In the genomic region with DNA sequence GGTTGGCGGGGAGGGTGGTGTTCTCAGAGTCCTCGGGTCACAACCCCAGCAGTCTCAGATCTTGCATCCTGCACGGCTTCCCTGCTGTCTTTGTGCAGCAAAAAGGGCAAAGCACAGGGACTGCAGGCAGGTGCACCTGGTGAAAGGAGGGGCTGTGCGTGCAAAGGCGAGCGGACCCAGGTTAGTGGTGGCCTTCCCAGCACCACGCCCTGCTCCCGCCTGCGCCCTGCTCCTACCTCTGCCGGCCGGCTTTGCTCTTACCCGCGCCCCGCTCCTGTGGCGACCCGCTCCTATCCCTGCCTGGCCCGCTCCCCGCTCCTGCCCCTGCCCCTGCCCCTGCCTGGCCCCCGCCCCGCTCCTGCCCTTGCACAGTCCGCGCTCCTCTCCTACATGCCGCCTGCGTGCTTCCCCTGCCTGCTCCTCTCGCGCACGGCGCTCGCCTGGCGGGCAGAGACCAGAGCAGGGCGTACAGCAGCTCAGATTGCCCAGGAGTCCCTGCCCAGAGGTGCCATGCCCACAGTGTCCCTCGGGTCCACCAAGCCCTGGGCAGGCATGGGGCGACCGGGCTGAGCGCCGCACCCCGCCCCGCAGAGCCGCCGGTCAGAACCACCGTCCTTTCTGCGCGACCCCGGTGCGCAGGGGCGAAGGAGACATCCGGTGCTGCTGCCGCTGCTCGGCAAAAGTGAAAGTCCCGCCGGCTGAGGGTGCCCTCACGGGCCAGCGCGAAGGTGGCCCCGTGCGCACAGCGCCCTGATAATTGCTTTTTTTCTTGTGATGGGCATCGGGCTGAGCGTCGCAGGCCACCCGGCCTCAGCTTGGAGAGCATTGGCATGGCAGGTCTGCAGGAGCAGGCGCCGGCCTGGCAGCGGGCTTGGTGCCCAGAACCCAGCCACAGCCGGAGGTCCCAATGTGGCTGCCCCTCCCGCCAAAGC, we compare ENCODE assay signal across 7 cellular contexts. TPM values are rescaled to one million over a fixed set of nuclear protein-coding genes. Genes with fewer than 3 reads are reported as not detected.
DNase-seq lines count a peak whose midpoint lies in the region; ATAC-seq, FAIRE-seq and TF ChIP-seq lines count a peak whose summit lies in the region.
"Not testable (repeated sequence)": the region's sequence is repeated elsewhere in the genome, so short reads cannot be mapped to it uniquely, and the experiment has no call there.

No MANE protein-coding gene starts in this region.

- in situ Hi-C loops in Panc1 (cut with HindIII; ENCODE audit: low pct_unique_long_range_greater_than_20kb, low sequenced_read_pairs), result not testable (repeated sequence)

- H3K27ac ChIP-seq in Panc1 (ENCODE audit: low read length); colonic mucosa; skeletal muscle tissue (ENCODE audit: low read depth, low read length): not testable (repeated sequence)

- POLR2A ChIA-PET in Panc1 (lab: Charles Lee), result not testable (repeated sequence)

- TF ChIP-seq CTCF in Panc1 (IDR thresholded peaks at IDR 0.05); colonic mucosa (IDR thresholded peaks at IDR 0.05): not testable (repeated sequence)

- not testable (repeated sequence) for H3K36me3 ChIP-seq in Panc1 (ENCODE audit: control insufficient read depth, insufficient read depth, low read length); colonic mucosa; skeletal muscle tissue (ENCODE audit: control insufficient read depth in 3 of 3, insufficient read depth in 3 of 3, low read length in 3 of 3)

- FAIRE-seq in GM12891 (lab: Jason Lieb, UNC), result peak; percentile 94

- not testable (repeated sequence) for H3K9ac ChIP-seq in colonic mucosa (ENCODE audit: low read depth in 2 of 2, low read length in 2 of 2)
- peak overlapping the region in 1 of 3 donors; percentile 60 for H3K9ac ChIP-seq in skeletal muscle tissue (ENCODE audit: low read depth in 1 of 3, low read length in 3 of 3)

- H3K4me3 ChIP-seq in Panc1 (ENCODE audit: low read depth in 2 of 2, low read length in 2 of 2) (peak overlapping the region; percentile 33 to 38), colonic mucosa (peak overlapping the region; percentile 35), skeletal muscle tissue (ENCODE audit: low read length in 3 of 3) (peak overlapping the region; percentile 43 to 56 (median 56))

- not testable (repeated sequence) for H3K27me3 ChIP-seq in Panc1 (ENCODE audit: control insufficient read depth, insufficient read depth, low read length); colonic mucosa; skeletal muscle tissue (ENCODE audit: control insufficient read depth in 3 of 3, insufficient read depth in 3 of 3, low read length in 3 of 3)

- DNase-seq in GM12891 (ENCODE audit: insufficient read length, low spot score); Panc1 (ENCODE audit: low read depth, low spot score); colonic mucosa: not testable (repeated sequence)
- DNase-seq in activated T-cell treated with anti-CD3 and anti-CD28 coated beads for 4 hours (peak; percentile 15), iris pigment epithelial cell (ENCODE audit: low read depth) (peak; percentile 7)

- TF ChIP-seq POLR2A in GM12891 (IDR thresholded peaks at IDR 0.05; ENCODE audit: low read depth, low read length), result not testable (repeated sequence)

- CTCF ChIA-PET in Panc1 (lab: Charles Lee), result not testable (repeated sequence)

- intact Hi-C loops in Panc1 (cut with micrococcal nuclease; ENCODE audit: unreplicated experiment); colonic mucosa (cut with DNase I): not testable (repeated sequence)

- not testable (repeated sequence) for H3K9me3 ChIP-seq in Panc1 (ENCODE audit: control insufficient read depth, insufficient read depth, low read depth, low read length); colonic mucosa; skeletal muscle tissue (ENCODE audit: control insufficient read depth in 3 of 3, low read length in 3 of 3)

- BruUV-seq in Panc1 (replicated peaks; lab: Mats Ljungman, UMichigan), result not testable (repeated sequence)

- not testable (repeated sequence) for H3K4me1 ChIP-seq in Panc1 (ENCODE audit: control insufficient read depth, insufficient read depth, low read length); colonic mucosa; skeletal muscle tissue (ENCODE audit: control insufficient read depth in 3 of 3, insufficient read depth in 3 of 3, low read length in 3 of 3)

- peak; percentile 43 for ATAC-seq in HG02885 (IDR thresholded peaks at IDR 0.05; ENCODE audit: poor library complexity, unreplicated experiment)
- ATAC-seq in Panc1, result peak; percentile 25

RNA-seq across cellular contexts. Expression of a gene that starts 52.0 kb away (rescaled TPM):
- not detected for polyA plus RNA-seq in GM12891 (2012; ENCODE audit: low read depth, missing spikeins)
- not detected for total RNA-seq in Panc1 (2021; ENCODE audit: unreplicated experiment)
- not detected for polyA plus RNA-seq in Panc1 (2012; ENCODE audit: insufficient read length)
- total RNA-seq in colonic mucosa, result not detected
- total RNA-seq in skeletal muscle tissue, result not detected
